Comparison of ENCODE assay signal across 22 cellular contexts in genomic region chr4:82825425-82825824, GRCh38.
"Had no signal": no experiment of that assay in that cellular context is flagged by ENCODE, and none has a peak within 500 bp of the region (broad histone marks: within the 10 kb centered on the region; RNA-seq: fewer than 3 reads in every experiment).

No MANE protein-coding gene starts in this region.

- H3K4me3 Mint-ChIP-seq: activated T-cell treated with anti-CD3 and anti-CD28 coated beads, Interleukin-2, amount 50 U/mL, for 4 hours; naive B cell; neural crest cell had no signal

- H3K9me3 ChIP-seq: ascending aorta, lower lobe of right lung, sigmoid colon, tibial artery had no signal

- H3K27ac ChIP-seq: ascending aorta, lower lobe of right lung, sigmoid colon, tibial artery, WERI-Rb-1 had no signal

- H3K27me3 Mint-ChIP-seq: naive B cell had no signal

- H3K9me3 Mint-ChIP-seq: activated T-cell treated with anti-CD3 and anti-CD28 coated beads, Interleukin-2, amount 50 U/mL, for 4 hours; naive B cell; neural crest cell had no signal

- H3K4me3 ChIP-seq: ascending aorta, lower lobe of right lung, sigmoid colon, tibial artery had no signal

- H3K4me1 ChIP-seq: ascending aorta, lower lobe of right lung, sigmoid colon, tibial artery had no signal

- DNase-seq: activated CD4-positive, CD25-positive, alpha-beta regulatory T cell treated with anti-CD3 and anti-CD28 coated beads, Interleukin-2, amount 50 U/mL, for 72 hours; activated CD8-positive, alpha-beta memory T cell treated with anti-CD3 and anti-CD28 coated beads for 24 hours; activated CD8-positive, alpha-beta memory T cell treated with anti-CD3 and anti-CD28 coated beads, Interleukin-2, amount 50 U/mL, for 4 hours; activated effector memory CD4-positive, alpha-beta T cell treated with anti-CD3 and anti-CD28 coated beads, Interleukin-2, amount 50 U/mL, for 16 hours; activated naive CD4-positive, alpha-beta T cell treated with anti-CD3 and anti-CD28 coated beads, Interleukin-2, amount 50 U/mL, for 16 hours; activated T-cell treated with anti-CD3 and anti-CD28 coated beads, Interleukin-2, amount 50 U/mL, for 4 hours; cerebellar nuclear complex; effector CD4-positive, alpha-beta T cell; erythroblast; foreskin fibroblast; kidney; lower lobe of right lung; naive B cell; occipital lobe; sigmoid colon; stimulated activated CD4-positive, alpha-beta T cell treated with anti-CD3 and anti-CD28 coated beads, Interleukin-4, amount 100 ng/mL, for 1 hour; stimulated activated naive CD8-positive, alpha-beta T cell treated with anti-CD3 and anti-CD28 coated beads, Interleukin-15, Interleukin-2, amounts not matched to agents 100 U/mL and 50 U/mL, for 24 hours; SW 1271; tibial artery; WERI-Rb-1 had no signal

- H3K27me3 ChIP-seq: ascending aorta, sigmoid colon, tibial artery had no signal

- H3K4me1 Mint-ChIP-seq: naive B cell, neural crest cell had no signal
